In the genomic region with DNA sequence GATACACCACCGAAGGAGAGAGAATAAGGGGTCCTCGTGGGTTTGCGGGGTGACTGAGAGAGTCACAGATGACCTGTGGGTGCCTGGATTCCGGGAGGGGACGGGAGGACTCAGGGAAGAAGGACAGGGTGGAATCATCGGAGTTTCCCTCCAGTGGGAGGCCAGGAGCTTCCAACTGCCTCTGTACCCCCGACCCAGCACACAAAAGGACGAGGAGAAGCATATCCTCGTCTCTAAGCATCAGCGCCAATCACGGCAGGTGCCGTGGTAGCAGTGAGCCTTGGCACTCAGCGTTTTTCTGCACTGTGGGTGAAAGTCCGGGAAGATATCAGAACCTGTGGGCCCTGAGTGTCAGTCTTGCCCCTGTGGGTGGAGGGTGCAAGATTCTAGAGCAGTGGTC, we compare ENCODE assay signal across 26 cellular contexts.
"Had no signal": no experiment of that assay in that cellular context is flagged by ENCODE, and none has a peak within 500 bp of the region (broad histone marks: within the 10 kb centered on the region; RNA-seq: fewer than 3 reads in every experiment).

No MANE protein-coding gene starts in this region.

- DNase-seq: cortex of kidney; effector CD4-positive, alpha-beta T cell; hypothalamus; immature natural killer cell; islet precursor cell; kidney glomerular epithelial cell; left colon; left ventricle myocardium superior; lower lobe of right lung; natural killer cell; right lobe of liver; small intestine; stimulated activated CD4-positive, alpha-beta T cell treated with anti-CD3 and anti-CD28 coated beads, Interleukin-12 subunit alpha, Interleukin-12 subunit beta, amount 100 ng/mL, for 4 hours; stimulated activated CD4-positive, alpha-beta T cell treated with anti-CD3 and anti-CD28 coated beads, Interleukin-1b, Interleukin-23, amount 100 ng/mL, for 48 hours; stimulated activated CD4-positive, alpha-beta T cell treated with anti-CD3 and anti-CD28 coated beads, Interleukin-4, amount 100 ng/mL, for 1 hour; stimulated activated CD8-positive, alpha-beta memory T cell treated with anti-CD3 and anti-CD28 coated beads, Interleukin-4, amount 100 ng/mL, for 48 hours; stimulated activated naive CD4-positive, alpha-beta T cell; stimulated activated naive CD8-positive, alpha-beta T cell treated with anti-CD3 and anti-CD28 coated beads, Interleukin-15, amount 100 ng/mL, for 72 hours; thyroid gland; trophoblast cell had no signal

- H3K9me3 ChIP-seq: lower lobe of right lung, neutrophil, pancreas, right lobe of liver, suprapubic skin, thyroid gland had no signal

- H3K4me3 Mint-ChIP-seq: immature natural killer cell; natural killer cell; stimulated activated naive CD8-positive, alpha-beta T cell treated with anti-CD3 and anti-CD28 coated beads, Interleukin-15, amount 100 ng/mL, for 72 hours had no signal

- H3K27ac ChIP-seq: dorsolateral prefrontal cortex, lower lobe of right lung, neutrophil, pancreas, right lobe of liver, suprapubic skin, thyroid gland had no signal

- ATAC-seq: left colon; left ventricle myocardium superior; lower lobe of right lung; natural killer cell; pancreas; right lobe of liver; stimulated activated naive CD8-positive, alpha-beta T cell treated with anti-CD3 and anti-CD28 coated beads, Interleukin-15, amount 100 ng/mL, for 72 hours had no signal

- H3K27me3 ChIP-seq: neutrophil, pancreas, right lobe of liver, suprapubic skin, thyroid gland had no signal

- H3K4me1 ChIP-seq: lower lobe of right lung, pancreas, right lobe of liver, suprapubic skin, thyroid gland had no signal

- H3K9me3 Mint-ChIP-seq: natural killer cell had no signal

- FAIRE-seq: frontal cortex, pancreas, small intestine had no signal

- H3K4me3 ChIP-seq: dorsolateral prefrontal cortex, lower lobe of right lung, pancreas, right lobe of liver, suprapubic skin, thyroid gland had no signal

- H3K27ac Mint-ChIP-seq: immature natural killer cell; natural killer cell; progenitor cell of endocrine pancreas; stimulated activated naive CD8-positive, alpha-beta T cell treated with anti-CD3 and anti-CD28 coated beads, Interleukin-15, amount 100 ng/mL, for 72 hours had no signal

- H3K36me3 Mint-ChIP-seq: natural killer cell had no signal

- H3K36me3 ChIP-seq: lower lobe of right lung, neutrophil, pancreas, right lobe of liver, suprapubic skin, thyroid gland had no signal

- H3K27me3 Mint-ChIP-seq: stimulated activated naive CD8-positive, alpha-beta T cell treated with anti-CD3 and anti-CD28 coated beads, Interleukin-15, amount 100 ng/mL, for 72 hours had no signal
